In the genomic region with DNA sequence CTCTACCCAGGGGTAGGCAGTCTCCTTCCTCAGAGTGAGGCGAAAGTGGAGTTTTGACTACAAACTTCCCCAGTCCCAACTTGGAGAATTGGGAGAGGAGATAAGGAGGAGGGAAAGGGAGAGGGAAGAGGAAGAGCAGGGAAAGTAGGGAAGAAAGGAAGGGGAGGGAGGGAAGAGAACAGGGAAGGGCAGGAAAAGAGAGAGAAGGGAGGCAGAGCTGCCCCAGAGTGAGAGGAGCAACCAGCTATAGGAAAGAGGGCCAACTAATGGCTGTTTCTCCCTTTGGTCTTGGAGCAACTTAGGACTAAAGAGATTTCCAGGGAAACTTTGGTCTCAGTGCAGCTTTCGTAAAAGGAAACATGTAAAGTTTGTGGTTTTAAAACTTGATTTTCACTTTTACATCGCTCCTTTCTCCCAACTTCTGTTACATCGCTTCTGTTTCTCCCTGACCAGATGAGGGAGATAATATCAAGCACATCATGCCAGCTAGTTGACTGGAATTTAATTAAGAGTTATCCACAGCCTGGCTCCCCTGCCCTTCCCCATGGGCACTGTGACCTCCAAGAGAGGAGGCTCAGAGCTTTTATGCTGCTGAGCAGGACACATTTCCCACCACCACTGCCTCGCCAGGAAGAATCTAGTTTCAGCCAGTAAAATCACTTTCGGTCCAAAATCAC, we compare ENCODE assay signal across 13 cellular contexts. TPM values are rescaled to one million over a fixed set of nuclear protein-coding genes. Genes with fewer than 3 reads are reported as not detected.
DNase-seq lines count a peak whose midpoint lies in the region; ATAC-seq, FAIRE-seq and TF ChIP-seq lines count a peak whose summit lies in the region.
"Had no signal": no experiment of that assay in that cellular context is flagged by ENCODE, and none has a peak within 500 bp of the region (broad histone marks: within the 10 kb centered on the region; RNA-seq: fewer than 3 reads in every experiment).

No MANE protein-coding gene starts in this region.

- TF ChIP-seq POLR2A in endothelial cell of umbilical vein (IDR thresholded peaks at IDR 0.05; ENCODE audit: low read depth, low read length): no peak

- CTCF ChIA-PET in RWPE1 (lab: Yijun Ruan, JAX) (interaction anchor here (1.7 kb wide), 1 partner anchor 31 kb away, joined by 4 read pairs; no protein-coding TSS in a partner anchor), endothelial cell of umbilical vein (lab: Charles Lee) (interaction anchor here (0.9 to 1.8 kb wide), 4 partner anchors 9 to 90 kb away, joined by 3 to 5 read pairs (median 4); no protein-coding TSS in a partner anchor)

- DNase-seq in RWPE1 (ENCODE audit: low spot score) (no peak), endothelial cell of umbilical vein (ENCODE audit: low read depth, low spot score) (no peak), KBM-7 (no peak)
- DNase-seq: erythroblast; NCI-H187; ovary; stimulated activated CD4-positive, alpha-beta T cell treated with anti-CD3 and anti-CD28 coated beads, Interleukin-4, amount 100 ng/mL, for 4 hours; T-helper 9 cell had no signal

- H3K27ac ChIP-seq in ACC112 (ENCODE audit: low read depth, low read length) (peak overlapping the region; percentile 63), RWPE1 (peak overlapping the region; percentile 80), endothelial cell of umbilical vein (ENCODE audit: insufficient read depth, low read depth, low read length) (no peak overlapping the region), mucosa of rectum (ENCODE audit: low read depth in 2 of 2, low read length in 2 of 2) (peak overlapping the region; percentile 76 to 78)
- H3K27ac ChIP-seq: ovary had no signal

- H3K79me2 ChIP-seq in ACC112 (ENCODE audit: control insufficient read depth, insufficient read depth, low read length, unreplicated experiment) (peaks cover 59% of the 10 kb centered on the region), endothelial cell of umbilical vein (ENCODE audit: control insufficient read depth, insufficient read depth, low read length) (no peaks in the 10 kb centered on the region)

- no peak overlapping the region for H3K4me2 ChIP-seq in endothelial cell of umbilical vein (ENCODE audit: insufficient read depth, low read length)

- no peaks in the 10 kb centered on the region for H3K36me3 ChIP-seq in ACC112 (ENCODE audit: insufficient read depth, low read length)
- H3K36me3 ChIP-seq in endothelial cell of umbilical vein (ENCODE audit: control insufficient read depth in 2 of 2, extremely low read depth in 1 of 2, insufficient read depth in 2 of 2, low read length in 2 of 2): no peaks in the 10 kb centered on the region
- peaks cover 0 to 3% of the 10 kb centered on the region in 2 donors for H3K36me3 ChIP-seq in mucosa of rectum (ENCODE audit: control insufficient read depth in 2 of 2, insufficient read depth in 2 of 2, low read length in 2 of 2)
- H3K36me3 ChIP-seq: ovary had no signal

- BruUV-seq in endothelial cell of umbilical vein (replicated peaks; lab: Mats Ljungman, UMichigan): no TSS peak

- H3K9me3 ChIP-seq in endothelial cell of umbilical vein (replicated peaks; ENCODE audit: control insufficient read depth, insufficient read depth, low read length) (no peaks in the 10 kb centered on the region), mucosa of rectum (ENCODE audit: control insufficient read depth in 2 of 2, low read length in 2 of 2) (no peaks in the 10 kb centered on the region)
- H3K9me3 ChIP-seq: ovary had no signal

- H3K27me3 ChIP-seq in ACC112 (ENCODE audit: insufficient read depth, low read length) (no peaks in the 10 kb centered on the region), endothelial cell of umbilical vein (ENCODE audit: control insufficient read depth in 2 of 2, insufficient read depth in 2 of 2, low read length in 2 of 2) (no peaks in the 10 kb centered on the region), mucosa of rectum (ENCODE audit: control insufficient read depth in 2 of 2, insufficient read depth in 2 of 2, low read length in 2 of 2) (peaks cover 0 to 12% of the 10 kb centered on the region in 2 donors)
- H3K27me3 ChIP-seq: ovary had no signal

- POLR2A ChIA-PET in RWPE1 (lab: Yijun Ruan, JAX; ENCODE audit: low non-redundant PET) (interaction anchor here (0.6 kb wide), 1 partner anchor 46 kb away, joined by 4 read pairs; no protein-coding TSS in a partner anchor), endothelial cell of umbilical vein (lab: Charles Lee) (no interaction called here)

- FAIRE-seq in endothelial cell of umbilical vein (lab: Jason Lieb, UNC): peak; percentile 40

- peak overlapping the region; percentile 85 for H2AFZ ChIP-seq in ACC112 (ENCODE audit: low read length, unreplicated experiment)
- H2AFZ ChIP-seq in endothelial cell of umbilical vein (ENCODE audit: low read depth, low read length): no peak overlapping the region

- in situ Hi-C loops in KBM-7 (cut with MboI; ENCODE audit: low pct_unique_long_range_greater_than_20kb, low sequenced_read_pairs): no loop called here

- H3K9ac ChIP-seq in endothelial cell of umbilical vein (replicated peaks; ENCODE audit: extremely low read depth, insufficient read depth, low read length): no peak overlapping the region
- H3K9ac ChIP-seq in mucosa of rectum (ENCODE audit: low read depth in 1 of 2, low read length in 2 of 2): peak overlapping the region; percentile 75 to 79

- dilution Hi-C loops in endothelial cell of umbilical vein (cut with MboI; ENCODE audit: extremely low pct_ligation_motif_present, low sequenced_read_pairs): no loop called here

- intact Hi-C loops in endothelial cell of umbilical vein (cut with micrococcal nuclease): loop anchor here (2.0 kb wide), 1 partner anchor 89 kb away; no protein-coding TSS in a partner anchor

- ATAC-seq in HG02970 (IDR thresholded peaks at IDR 0.05; ENCODE audit: low FRiP score, unreplicated experiment) (no peak), HG03108 (IDR thresholded peaks at IDR 0.05; ENCODE audit: unreplicated experiment) (no peak), GM21360 (IDR thresholded peaks at IDR 0.05; ENCODE audit: unreplicated experiment) (no peak)

- peaks cover 53% of the 10 kb centered on the region for H3K4me1 ChIP-seq in ACC112 (ENCODE audit: control insufficient read depth, insufficient read depth, low read length, unreplicated experiment)
- H3K4me1 ChIP-seq in endothelial cell of umbilical vein (ENCODE audit: control insufficient read depth, extremely low read depth, insufficient read depth, low read length): peaks cover 17% of the 10 kb centered on the region
- H3K4me1 ChIP-seq in mucosa of rectum (ENCODE audit: control insufficient read depth in 2 of 2, insufficient read depth in 2 of 2, low read length in 2 of 2): peaks cover 16 to 27% of the 10 kb centered on the region in 2 donors

- H3K4me3 ChIP-seq in ACC112 (ENCODE audit: low read depth, low read length): peak overlapping the region; percentile 98
- no peak overlapping the region for H3K4me3 ChIP-seq in endothelial cell of umbilical vein (replicated peaks in 1 of 3; ENCODE audit: insufficient read depth in 1 of 3, low read depth in 1 of 3, low read length in 3 of 3)
- H3K4me3 ChIP-seq in mucosa of rectum (ENCODE audit: low read length in 2 of 2): peak overlapping the region; percentile 68 to 90

- H4K20me1 ChIP-seq in endothelial cell of umbilical vein (replicated peaks; ENCODE audit: control insufficient read depth, extremely low read depth, insufficient read depth, low read length): no peaks in the 10 kb centered on the region

- TF ChIP-seq CTCF in RWPE1 (conservative IDR thresholded peaks at IDR 0.05; ENCODE audit: low read depth) (no peak), endothelial cell of umbilical vein (IDR thresholded peaks at IDR 0.05; ENCODE audit: extremely low read depth in 1 of 2, insufficient read depth in 1 of 2, low read depth in 1 of 2, low read length in 2 of 2) (no peak)

- H3K9me1 ChIP-seq in endothelial cell of umbilical vein (replicated peaks; ENCODE audit: control insufficient read depth, extremely low read depth, insufficient read depth, low read length): no peaks in the 10 kb centered on the region

TF ChIP-seq in endothelial cell of umbilical vein, 7 proteins besides CTCF, POLR2A, EP300 and RAD21:
- TF ChIP-seq FOS (IDR thresholded peaks at IDR 0.05; ENCODE audit: borderline replicate concordance, insufficient read depth, low read length) (no peak), GATA2 (IDR thresholded peaks at IDR 0.05; ENCODE audit: insufficient read depth, insufficient read length, low read depth, low read length) (no peak), JUN (IDR thresholded peaks at IDR 0.05; ENCODE audit: borderline replicate concordance, insufficient read depth, insufficient read length, low read depth) (no peak), MYC (IDR thresholded peaks at IDR 0.05; ENCODE audit: low read depth, low read length) (no peak), EZH2 (IDR thresholded peaks at IDR 0.05; ENCODE audit: borderline replicate concordance, low read depth, low read length, severe bottlenecking) (no peak), POLR2AphosphoS5 (IDR thresholded peaks at IDR 0.05; ENCODE audit: insufficient read depth, low read depth, low read length) (no peak)
- TF ChIP-seq, protein P1, sequence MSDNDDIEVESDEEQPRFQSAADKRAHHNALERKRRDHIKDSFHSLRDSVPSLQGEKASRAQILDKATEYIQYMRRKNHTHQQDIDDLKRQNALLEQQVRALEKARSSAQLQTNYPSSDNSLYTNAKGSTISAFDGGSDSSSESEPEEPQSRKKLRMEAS (IDR thresholded peaks at IDR 0.05; ENCODE audit: insufficient read depth, insufficient read length): no peak
TF ChIP-seq in endothelial cell of umbilical vein: peak in this region for 0.

RNA-seq across cellular contexts. Expression of a gene that starts 1.4 kb away (rescaled TPM):
- 1.8 and 5.9 TPM in 2 replicates for total RNA-seq in endothelial cell of umbilical vein
- 1.1 and 1.4 TPM in 2 replicates for polyA plus RNA-seq in endothelial cell of umbilical vein
- polyA plus RNA-seq in endothelial cell of umbilical vein (2011; cell fraction: cytosol; rRNA removed): 0.73 and 1.1 TPM in 2 replicates
- polyA plus RNA-seq in endothelial cell of umbilical vein (2011; cell fraction: nucleus; rRNA removed): 0.64 and 0.84 TPM in 2 replicates
- 6.8 and 7.5 TPM in 2 replicates for polyA plus RNA-seq in endothelial cell of umbilical vein (2012)
- 0.66 and 0.73 TPM in 2 replicates for polyA minus RNA-seq in endothelial cell of umbilical vein
- 2.4 TPM for polyA minus RNA-seq in endothelial cell of umbilical vein (2011; cell fraction: cytosol; rRNA and poly(A)+ RNA removed)
- 1.2 and 1.4 TPM in 2 replicates for polyA minus RNA-seq in endothelial cell of umbilical vein (2011; cell fraction: nucleus; rRNA and poly(A)+ RNA removed)

Comparison
In these comparisons a context has a peak if more than half of its experiments do, and no peak if none do; other contexts are left out.
1. H3K4me3 ChIP-seq: peak in ACC112 (single experiment) and mucosa of rectum (2 of 2); none in endothelial cell of umbilical vein (0 of 3).